ENCODE assay signal across 8 cellular contexts in genomic region chr14:103260629-103261124, GRCh38.
DNase-seq lines count a peak whose midpoint lies in the region; ATAC-seq and TF ChIP-seq lines count a peak whose summit lies in the region.

No MANE protein-coding gene starts in this region.

- DNase-seq in DMS114 treated with DMSO at 0.1 percent for 48 hours (lab: John Stamatoyannopoulos, UW; ENCODE audit: unreplicated experiment) (peak; percentile 25), NCI-H128 (lab: John Stamatoyannopoulos, UW; ENCODE audit: unreplicated experiment) (peak; percentile 31), coronary artery (ENCODE audit: low spot score) (no peak), GM10248 (ENCODE audit: extremely low spot score) (no peak), WERI-Rb-1 (no peak)

- H3K27ac ChIP-seq in coronary artery (peak overlapping the region; percentile 69 to 71), WERI-Rb-1 (no peak overlapping the region)

- TF ChIP-seq CTCF in coronary artery (IDR thresholded peaks at IDR 0.05) (no peak), GM10248 (IDR thresholded peaks at IDR 0.05; ENCODE audit: control extremely low read depth, extremely low read depth, low read depth, missing control alignments) (no peak), WERI-Rb-1 (IDR thresholded peaks at IDR 0.05; ENCODE audit: low read depth, low read length) (no peak)

- POLR2A ChIA-PET in GM10248 (lab: Yijun Ruan, JAX), result no interaction called here

- H3K4me3 ChIP-seq in coronary artery (peak overlapping the region; percentile 69), mucosa of stomach (ENCODE audit: low read length) (peak overlapping the region; percentile 44), WERI-Rb-1 (ENCODE audit: low read depth, low read length) (no peak overlapping the region)

- CTCF ChIA-PET in GM10248 (lab: Yijun Ruan, JAX), result interaction anchor here (1.7 kb wide), 1 partner anchor 156 kb away, joined by 5 read pairs; no protein-coding TSS in a partner anchor

- H3K36me3 ChIP-seq in mucosa of stomach (ENCODE audit: control insufficient read depth, insufficient read depth, low read length), result no peaks in the 10 kb centered on the region
- H3K36me3 ChIP-seq in WERI-Rb-1, result no peaks in the 10 kb centered on the region

- no peaks in the 10 kb centered on the region for H3K27me3 ChIP-seq in mucosa of stomach (ENCODE audit: control insufficient read depth, insufficient read depth, low read length)
- no peaks in the 10 kb centered on the region for H3K27me3 ChIP-seq in WERI-Rb-1 (ENCODE audit: insufficient read depth, low read depth, severe bottlenecking)

- ATAC-seq in GM18520 (IDR thresholded peaks at IDR 0.05; ENCODE audit: unreplicated experiment) (no peak), HG02610 (IDR thresholded peaks at IDR 0.05; ENCODE audit: unreplicated experiment) (no peak)

- peak overlapping the region; percentile 73 for H3K9ac ChIP-seq in mucosa of stomach (ENCODE audit: low read length)

- peaks cover 7% of the 10 kb centered on the region for H3K4me1 ChIP-seq in mucosa of stomach (ENCODE audit: control insufficient read depth, insufficient read depth, low read length)

- no peaks in the 10 kb centered on the region for H3K9me3 ChIP-seq in mucosa of stomach (ENCODE audit: control insufficient read depth, low read length)
- H3K9me3 ChIP-seq in WERI-Rb-1 (ENCODE audit: severe bottlenecking), result no peaks in the 10 kb centered on the region

Comparison
In these comparisons a context has a peak if more than half of its experiments do, and no peak if none do; other contexts are left out.
1. DNase-seq: peak in DMS114 treated with DMSO at 0.1 percent for 48 hours (single experiment) and NCI-H128 (single experiment); none in coronary artery (single experiment), GM10248 (single experiment) and WERI-Rb-1 (single experiment).